8 cellular contexts compared by ENCODE assay signal in the genomic region with DNA sequence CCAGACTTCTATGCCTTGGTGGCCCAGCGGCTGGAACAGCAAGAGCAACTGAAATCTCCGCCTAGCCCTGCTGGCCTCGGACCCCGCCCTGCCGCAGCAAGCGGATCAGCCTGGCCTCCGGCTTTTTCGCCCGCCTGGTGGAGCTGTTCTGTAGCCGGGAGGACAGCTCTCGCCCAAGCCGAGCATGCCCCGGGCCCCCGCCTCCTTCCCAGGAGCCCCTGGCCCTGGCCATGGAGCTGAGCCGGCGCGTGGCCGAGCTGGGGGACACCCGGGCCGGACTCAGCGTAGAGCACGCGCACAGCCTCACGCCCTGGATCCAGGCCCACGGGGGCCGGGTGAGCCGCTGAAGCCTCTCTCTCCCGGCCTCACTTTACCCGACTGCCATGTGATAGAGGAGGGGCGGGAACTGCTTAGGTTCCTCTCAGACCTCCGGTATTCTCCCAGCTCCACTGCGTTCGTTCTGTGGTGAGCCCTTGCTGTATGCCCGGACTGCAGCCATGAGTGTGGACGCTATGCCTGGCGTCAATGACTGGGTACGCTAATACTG.
DNase-seq lines count a peak whose midpoint lies in the region; ATAC-seq and TF ChIP-seq lines count a peak whose summit lies in the region.

No MANE protein-coding gene starts in this region.

- no peak overlapping the region for H3K4me3 Mint-ChIP-seq in activated naive CD4-positive, alpha-beta T cell treated with anti-CD3 and anti-CD28 coated beads, Interleukin-2, amount 10 ng/mL, durations not matched to agents 7 days and 5 days

- peak; percentile 28 for DNase-seq in activated naive CD4-positive, alpha-beta T cell treated with anti-CD3 and anti-CD28 coated beads, Interleukin-2, amount 10 ng/mL, durations not matched to agents 7 days and 5 days
- DNase-seq in activated naive CD4-positive, alpha-beta T cell treated with anti-CD3 and anti-CD28 coated beads, Interleukin-2, amount 50 U/mL, for 16 hours: no peak
- peak; percentile 55 for DNase-seq in astrocyte of the spinal cord (ENCODE audit: low read depth, low spot score)
- DNase-seq in iris pigment epithelial cell (ENCODE audit: low read depth): peak; percentile 46
- no peak for DNase-seq in NCI-H748 (lab: John Stamatoyannopoulos, UW; ENCODE audit: unreplicated experiment)

- H3K9ac ChIP-seq in stomach smooth muscle (ENCODE audit: low read length in 2 of 2): peak overlapping the region in 1 of 2 donors; percentile 20

- no peaks in the 10 kb centered on the region for H3K36me3 Mint-ChIP-seq in activated naive CD4-positive, alpha-beta T cell treated with anti-CD3 and anti-CD28 coated beads, Interleukin-2, amount 10 ng/mL, durations not matched to agents 7 days and 5 days

- peaks cover 38% of the 10 kb centered on the region for H3K27me3 Mint-ChIP-seq in activated naive CD4-positive, alpha-beta T cell treated with anti-CD3 and anti-CD28 coated beads, Interleukin-2, amount 10 ng/mL, durations not matched to agents 7 days and 5 days

- H3K4me1 Mint-ChIP-seq in activated naive CD4-positive, alpha-beta T cell treated with anti-CD3 and anti-CD28 coated beads, Interleukin-2, amount 10 ng/mL, durations not matched to agents 7 days and 5 days: no peaks in the 10 kb centered on the region

- in situ Hi-C loops in astrocyte of the spinal cord (cut with HindIII; ENCODE audit: low sequenced_read_pairs): no loop called here

- no peak overlapping the region for H3K27ac Mint-ChIP-seq in activated naive CD4-positive, alpha-beta T cell treated with anti-CD3 and anti-CD28 coated beads, Interleukin-2, amount 10 ng/mL, durations not matched to agents 7 days and 5 days

- ATAC-seq in GM21737 (IDR thresholded peaks at IDR 0.05; ENCODE audit: unreplicated experiment) (no peak), GM19328 (IDR thresholded peaks at IDR 0.05; ENCODE audit: unreplicated experiment) (no peak)

- H3K4me3 ChIP-seq in astrocyte of the spinal cord (ENCODE audit: low read depth, low read length): peak overlapping the region; percentile 26
- H3K4me3 ChIP-seq in stomach smooth muscle (ENCODE audit: low read length in 2 of 2): peak overlapping the region; percentile 43 to 62

- no peak overlapping the region for H3K27ac ChIP-seq in stomach smooth muscle (ENCODE audit: low read length)

- no peaks in the 10 kb centered on the region for H3K9me3 ChIP-seq in stomach smooth muscle (ENCODE audit: control insufficient read depth in 2 of 2, low read length in 2 of 2)

- H3K9me3 Mint-ChIP-seq in activated naive CD4-positive, alpha-beta T cell treated with anti-CD3 and anti-CD28 coated beads, Interleukin-2, amount 10 ng/mL, durations not matched to agents 7 days and 5 days: no peaks in the 10 kb centered on the region

- H3K36me3 ChIP-seq in stomach smooth muscle (ENCODE audit: control insufficient read depth in 2 of 2, insufficient read depth in 2 of 2, low read length in 2 of 2): no peaks in the 10 kb centered on the region

- H3K27me3 ChIP-seq in stomach smooth muscle (ENCODE audit: control insufficient read depth in 1 of 2, insufficient read depth in 2 of 2, low read length in 2 of 2): peaks cover 2 to 12% of the 10 kb centered on the region in 2 donors

- TF ChIP-seq CTCF in astrocyte of the spinal cord (IDR thresholded peaks at IDR 0.05; ENCODE audit: low read depth, low read length): peak; percentile 72

- peaks cover 5% of the 10 kb centered on the region for H3K4me1 ChIP-seq in stomach smooth muscle (ENCODE audit: control insufficient read depth, insufficient read depth, low read length)

- CTCF ChIA-PET in activated naive CD4-positive, alpha-beta T cell treated with anti-CD3 and anti-CD28 coated beads, Interleukin-2, amount 10 ng/mL, durations not matched to agents 7 days and 5 days (lab: Charles Lee): no interaction called here

Comparison
In these comparisons a context has a peak if more than half of its experiments do, and no peak if none do; other contexts are left out.
1. DNase-seq: peak in activated naive CD4-positive, alpha-beta T cell treated with anti-CD3 and anti-CD28 coated beads, Interleukin-2, amount 10 ng/mL, durations not matched to agents 7 days and 5 days (single experiment), astrocyte of the spinal cord (single experiment) and iris pigment epithelial cell (single experiment); none in activated naive CD4-positive, alpha-beta T cell treated with anti-CD3 and anti-CD28 coated beads, Interleukin-2, amount 50 U/mL, for 16 hours (single experiment) and NCI-H748 (single experiment).